Comparison of ENCODE assay signal across 10 cellular contexts in genomic region chr20:19887566-19888268, GRCh38.
A peak's percentile ranks its signal among the peaks of the same experiment; 100 is the strongest.
DNase-seq lines count a peak whose midpoint lies in the region; ATAC-seq and TF ChIP-seq lines count a peak whose summit lies in the region.
"Had no signal": no experiment of that assay in that cellular context is flagged by ENCODE, and none has a peak within 500 bp of the region (broad histone marks: within the 10 kb centered on the region; RNA-seq: fewer than 3 reads in every experiment).

No MANE protein-coding gene starts in this region.

- intact Hi-C loops in dorsolateral prefrontal cortex (cut with DNase I), result loop anchor here (2.0 to 10.0 kb wide), 8 partner anchors 50 to 195 kb away; no protein-coding TSS in a partner anchor
- intact Hi-C loops in left colon (cut with DNase I, micrococcal nuclease), result no loop called here

- peak overlapping the region; percentile 97 for H3K27ac ChIP-seq in RWPE1
- H3K27ac ChIP-seq in dorsolateral prefrontal cortex, result peak overlapping the region; percentile 69 to 98 (median 92)
- H3K27ac ChIP-seq in temporal lobe (ENCODE audit: low read depth, low read length), result peak overlapping the region; percentile 95

- no peaks in the 10 kb centered on the region for H3K27me3 ChIP-seq in dorsolateral prefrontal cortex

- ATAC-seq in HG02973 (IDR thresholded peaks at IDR 0.05; ENCODE audit: unreplicated experiment), result no peak
- ATAC-seq in left colon, result no peak

- TF ChIP-seq CTCF in RWPE1 (conservative IDR thresholded peaks at IDR 0.05; ENCODE audit: low read depth), result no peak
- peak in 6 of 56 donors; percentile 7 to 28 (median 15) for TF ChIP-seq CTCF in dorsolateral prefrontal cortex (IDR thresholded peaks at IDR 0.05 in 54 of 56, conservative IDR thresholded peaks at IDR 0.05 in 2 of 56; ENCODE audit: low read depth in 1 of 56, partially characterized antibody in 56 of 56)

- peak overlapping the region in 56 of 59 donors; percentile 4 to 63 (median 46) for H3K4me3 ChIP-seq in dorsolateral prefrontal cortex

- POLR2A ChIA-PET in RWPE1 (lab: Yijun Ruan, JAX; ENCODE audit: low non-redundant PET), result no interaction called here

- DNase-seq in RWPE1 (ENCODE audit: low spot score) (no peak), dorsolateral prefrontal cortex (peak in 1 of 10 donors; percentile 48), midbrain (lab: John Stamatoyannopoulos, UW) (peak; percentile 38), H4 (ENCODE audit: low spot score) (no peak), left colon (no peak)
- no peak for DNase-seq in activated CD4-positive, alpha-beta T cell treated with anti-CD3 and anti-CD28 coated beads for 48 hours
- DNase-seq: activated CD4-positive, alpha-beta T cell treated with anti-CD3 and anti-CD28 coated beads, Interleukin-2, amount 10 ng/mL, durations not matched to agents 24 days and 14 days; cerebellar nuclear complex had no signal

- CTCF ChIA-PET in RWPE1 (lab: Yijun Ruan, JAX), result interaction anchor here (0.8 kb wide), 1 partner anchor 86 kb away, joined by 3 read pairs; no protein-coding TSS in a partner anchor

Comparison
In these comparisons a context has a peak if more than half of its experiments do, and no peak if none do; other contexts are left out.
1. intact Hi-C loops: an anchor here in dorsolateral prefrontal cortex (2.0 to 10.0 kb wide); none called in left colon.